24 cellular contexts compared by ENCODE assay signal in genomic region chr4:151942971-151943370, GRCh38.
"Had no signal": no experiment of that assay in that cellular context is flagged by ENCODE, and none has a peak within 500 bp of the region (broad histone marks: within the 10 kb centered on the region; RNA-seq: fewer than 3 reads in every experiment).

No MANE protein-coding gene starts in this region.

- H3K27me3 ChIP-seq: esophagus muscularis mucosa, foreskin keratinocyte, gastroesophageal sphincter, heart left ventricle, hepatocyte, left lung had no signal

- H3K4me3 ChIP-seq: esophagus muscularis mucosa, gastroesophageal sphincter, heart left ventricle, hepatocyte, left lung, lower lobe of right lung, mucosa of descending colon had no signal

- DNase-seq: cortex of kidney; effector CD8-positive, alpha-beta T cell; effector memory CD8-positive, alpha-beta T cell; endodermal cell; foreskin keratinocyte; heart left ventricle; hypothalamus; immature natural killer cell; islet precursor cell; kidney; left colon; left lung; left ventricle myocardium superior; lower lobe of right lung; mesenchymal stem cell; mucosa of descending colon; naive B cell had no signal

- H3K27ac ChIP-seq: epithelial cell of prostate, esophagus muscularis mucosa, foreskin keratinocyte, gastroesophageal sphincter, heart left ventricle, hepatocyte, left lung, lower lobe of right lung had no signal

- ATAC-seq: effector memory CD8-positive, alpha-beta T cell; foreskin keratinocyte; gastroesophageal sphincter; heart left ventricle; left colon; left lung; left ventricle myocardium superior; lower lobe of right lung; mucosa of descending colon had no signal

- H3K36me3 ChIP-seq: esophagus muscularis mucosa, gastroesophageal sphincter, heart left ventricle, left lung, lower lobe of right lung had no signal

- FAIRE-seq: colon, endometrium, frontal cortex, kidney had no signal

- H3K4me1 ChIP-seq: esophagus muscularis mucosa, gastroesophageal sphincter, heart left ventricle, left lung, lower lobe of right lung had no signal
